ENCODE assay signal across 14 cellular contexts in genomic region chr7:129017933-129018538, GRCh38. TPM values are rescaled to one million over a fixed set of nuclear protein-coding genes. Genes with fewer than 3 reads are reported as not detected.
A peak's percentile ranks its signal among the peaks of the same experiment; 100 is the strongest.
DNase-seq lines count a peak whose midpoint lies in the region; ATAC-seq and TF ChIP-seq lines count a peak whose summit lies in the region.
"Had no signal": no experiment of that assay in that cellular context is flagged by ENCODE, and none has a peak within 500 bp of the region (broad histone marks: within the 10 kb centered on the region; RNA-seq: fewer than 3 reads in every experiment).

No MANE protein-coding gene starts in this region.

- peak; percentile 85 for ATAC-seq in GM18502 (IDR thresholded peaks at IDR 0.05; ENCODE audit: poor library complexity, unreplicated experiment)
- peak; percentile 77 for ATAC-seq in GM19452 (IDR thresholded peaks at IDR 0.05; ENCODE audit: unreplicated experiment)
- ATAC-seq in HG03095 (IDR thresholded peaks at IDR 0.05; ENCODE audit: unreplicated experiment), result peak; percentile 63
- ATAC-seq: activated T-helper 17 cell treated with anti-CD3 and anti-CD28 coated beads, Interleukin-2, amount 50 U/mL, for 72 hours; HCT116 had no signal

- H3K4me3 ChIP-seq in endodermal cell (ENCODE audit: low read length), result no peak overlapping the region

- H3K9ac ChIP-seq in endodermal cell (ENCODE audit: extremely low read depth, low read length, poor library complexity, severe bottlenecking), result no peak overlapping the region

- peaks cover 52% of the 10 kb centered on the region for H3K36me3 ChIP-seq in endodermal cell (ENCODE audit: control insufficient read depth, insufficient read depth, low read length)

- WGBS in endodermal cell (ENCODE audit: insufficient coverage in 1 of 2, insufficient read length in 1 of 2), 2 experiments, result 92 to 95% methylated on average over 3 to 4 of the region's 4 CpGs

- DNase-seq in endodermal cell (no peak), DMS79 treated with DMSO at 0.1 percent for 48 hours (lab: John Stamatoyannopoulos, UW) (no peak), SIG-M5 treated with dmso at 0.1 percent for 504 hours (lab: John Stamatoyannopoulos, UW; ENCODE audit: unreplicated experiment) (no peak), nucleus accumbens (lab: John Stamatoyannopoulos, UW) (no peak)
- DNase-seq: central memory CD4-positive, alpha-beta T cell; erythroblast; NCI-H1436 treated with DMSO at 0.1 percent for 48 hours; stimulated activated CD4-positive, alpha-beta T cell treated with anti-CD3 and anti-CD28 coated beads, Interleukin-4, amount 100 ng/mL, for 24 hours had no signal

- no peaks in the 10 kb centered on the region for H3K9me3 ChIP-seq in endodermal cell (ENCODE audit: control insufficient read depth, low read length)

- no peaks in the 10 kb centered on the region for H3K4me1 Mint-ChIP-seq in endodermal cell

- no peaks in the 10 kb centered on the region for H3K27me3 Mint-ChIP-seq in endodermal cell (ENCODE audit: insufficient read depth)
- H3K27me3 Mint-ChIP-seq: activated T-helper 17 cell treated with anti-CD3 and anti-CD28 coated beads, Interleukin-2, amount 50 U/mL, for 72 hours; progenitor cell of endocrine pancreas had no signal

- no peak overlapping the region for H3K4me3 Mint-ChIP-seq in endodermal cell
- H3K4me3 Mint-ChIP-seq: activated T-helper 17 cell treated with anti-CD3 and anti-CD28 coated beads, Interleukin-2, amount 50 U/mL, for 72 hours had no signal

- no peaks in the 10 kb centered on the region for H3K4me1 ChIP-seq in endodermal cell (ENCODE audit: control insufficient read depth, insufficient read depth, low read length)

- peaks cover 26% of the 10 kb centered on the region for H3K36me3 Mint-ChIP-seq in endodermal cell (ENCODE audit: low read depth)

- no peaks in the 10 kb centered on the region for H3K9me3 Mint-ChIP-seq in endodermal cell
- H3K9me3 Mint-ChIP-seq: activated T-helper 17 cell treated with anti-CD3 and anti-CD28 coated beads, Interleukin-2, amount 50 U/mL, for 72 hours had no signal

- H3K27ac Mint-ChIP-seq in endodermal cell, result peak overlapping the region; percentile 34
- H3K27ac Mint-ChIP-seq: activated T-helper 17 cell treated with anti-CD3 and anti-CD28 coated beads, Interleukin-2, amount 50 U/mL, for 72 hours; progenitor cell of endocrine pancreas had no signal

- no peaks in the 10 kb centered on the region for H3K27me3 ChIP-seq in endodermal cell (ENCODE audit: control insufficient read depth, insufficient read depth, low read length, poor library complexity, severe bottlenecking)

- H3K27ac ChIP-seq in endodermal cell (ENCODE audit: low read depth, low read length), result no peak overlapping the region

- TF ChIP-seq CTCF in endodermal cell (conservative IDR thresholded peaks at IDR 0.05), result no peak

RNA-seq across cellular contexts. Expression of gene TNPO3, which starts 36.9 kb away (rescaled TPM):
- total RNA-seq in endodermal cell, result 10 to 100 TPM; 68.0 to 73.1 TPM
- polyA plus RNA-seq in endodermal cell (2013, experiment 1 of 2), result 60.2 TPM
- 55.3 TPM for polyA plus RNA-seq in endodermal cell (2013, experiment 2 of 2)
